ENCODE assay signal across 9 cellular contexts in genomic region chr16:27330542-27330941, GRCh38. TPM values are rescaled to one million over a fixed set of nuclear protein-coding genes. Genes with fewer than 3 reads are reported as not detected.
DNase-seq lines count a peak whose midpoint lies in the region; ATAC-seq, FAIRE-seq and TF ChIP-seq lines count a peak whose summit lies in the region.
"Had no signal": no experiment of that assay in that cellular context is flagged by ENCODE, and none has a peak within 500 bp of the region (broad histone marks: within the 10 kb centered on the region; RNA-seq: fewer than 3 reads in every experiment).

No MANE protein-coding gene starts in this region.

- H3K36me3 ChIP-seq in transverse colon = peaks cover 0 to 22% (median 3%) of the 10 kb centered on the region in 4 donors

- no peak for DNase-seq in activated T-cell treated with anti-CD3 and anti-CD28 coated beads, Interleukin-2, amount 50 U/mL, for 72 hours
- DNase-seq in activated T-cell treated with anti-CD3 and anti-CD28 coated beads for 4 hours = no peak
- peak; percentile 45 for DNase-seq in dedifferentiated amniotic fluid mesenchymal stem cell (ENCODE audit: extremely low spot score)
- peak; percentile 76 for DNase-seq in mucosa of gallbladder (ENCODE audit: low spot score)
- DNase-seq in transverse colon = peak; percentile 65
- no peak for DNase-seq in HuH-7 (ENCODE audit: low spot score)
- DNase-seq in GM12892 (ENCODE audit: insufficient read length) = no peak

- no peaks in the 10 kb centered on the region for H3K27me3 ChIP-seq in transverse colon

- peak overlapping the region; percentile 93 to 99 (median 99) for H3K27ac ChIP-seq in transverse colon

- no peak for FAIRE-seq in GM12892 (lab: Jason Lieb, UNC)
- FAIRE-seq: TTC549 had no signal

- H3K4me1 Mint-ChIP-seq in activated T-cell treated with anti-CD3 and anti-CD28 coated beads, Interleukin-2, amount 50 U/mL, for 72 hours (ENCODE audit: low read depth) = peaks cover 77% of the 10 kb centered on the region

- ATAC-seq in activated T-cell treated with anti-CD3 and anti-CD28 coated beads, Interleukin-2, amount 50 U/mL, for 72 hours (replicated peaks in 1 of 2) = peak in 1 of 2 donors; percentile 17
- no peak for ATAC-seq in GM21447 (IDR thresholded peaks at IDR 0.05; ENCODE audit: unreplicated experiment)

- H3K4me1 ChIP-seq in transverse colon = peaks cover 33 to 70% (median 42%) of the 10 kb centered on the region in 4 donors

- no peak overlapping the region for H3K4me3 ChIP-seq in transverse colon

- peak overlapping the region in 1 of 2 donors; percentile 6 for H3K4me3 Mint-ChIP-seq in activated T-cell treated with anti-CD3 and anti-CD28 coated beads, Interleukin-2, amount 50 U/mL, for 72 hours

- TF ChIP-seq POLR2A in transverse colon (IDR thresholded peaks at IDR 0.05) (no peak), GM12892 (IDR thresholded peaks at IDR 0.05; ENCODE audit: low read depth, low read length) (no peak)

- peaks cover 28 to 60% of the 10 kb centered on the region in 2 donors for H3K36me3 Mint-ChIP-seq in activated T-cell treated with anti-CD3 and anti-CD28 coated beads, Interleukin-2, amount 50 U/mL, for 72 hours (ENCODE audit: insufficient read depth in 2 of 2)

- TF ChIP-seq CTCF in transverse colon (IDR thresholded peaks at IDR 0.05) = no peak

- no peaks in the 10 kb centered on the region for H3K9me3 ChIP-seq in transverse colon

- no peaks in the 10 kb centered on the region for H3K9me3 Mint-ChIP-seq in activated T-cell treated with anti-CD3 and anti-CD28 coated beads, Interleukin-2, amount 50 U/mL, for 72 hours

- WGBS in transverse colon (ENCODE audit: low coverage in 1 of 2), 2 donors = 62 to 67% methylated on average over 4 to 5 of the region's 5 CpGs

- H3K27ac Mint-ChIP-seq in activated T-cell treated with anti-CD3 and anti-CD28 coated beads, Interleukin-2, amount 50 U/mL, for 72 hours = peak overlapping the region; percentile 2

- intact Hi-C loops in transverse colon (cut with DNase I; ENCODE audit: low total_unique reads) = no loop called here

- H3K27me3 Mint-ChIP-seq in activated T-cell treated with anti-CD3 and anti-CD28 coated beads, Interleukin-2, amount 50 U/mL, for 72 hours (ENCODE audit: low read depth) = no peaks in the 10 kb centered on the region

- in situ Hi-C loops in transverse colon (cut with MboI; ENCODE audit: low pct_ligation_motif_present in 1 of 4, low pct_unique_long_range_greater_than_20kb in 1 of 4, low sequenced_read_pairs in 3 of 4) = loop anchor here in 2 of 4 donors (25.0 kb wide), 1 partner anchor 93 kb away; no protein-coding TSS in a partner anchor

- TF ChIP-seq EP300 in transverse colon (IDR thresholded peaks at IDR 0.05; ENCODE audit: low read depth) = peak; percentile 91

RNA-seq across cellular contexts. Expression of gene IL4R, which starts 16.8 kb away (rescaled TPM):
- 100 to 1,000 TPM; 313 to 348 TPM for total RNA-seq in activated T-cell treated with anti-CD3 and anti-CD28 coated beads, Interleukin-2, amount 50 U/mL, for 72 hours
- total RNA-seq in mucosa of gallbladder = 74.2 TPM
- total RNA-seq in transverse colon = 100 to 1,000 TPM; 106 to 235 (median 156) TPM
- 18.8 TPM for polyA plus RNA-seq in GM12892 (2012; ENCODE audit: missing spikeins)

Comparison
In these comparisons a context has a peak if more than half of its experiments do, and no peak if none do; other contexts are left out.
1. DNase-seq: peak in dedifferentiated amniotic fluid mesenchymal stem cell (single experiment), mucosa of gallbladder (single experiment) and transverse colon (single experiment); none in activated T-cell treated with anti-CD3 and anti-CD28 coated beads, Interleukin-2, amount 50 U/mL, for 72 hours (0 of 2), activated T-cell treated with anti-CD3 and anti-CD28 coated beads for 4 hours (single experiment), HuH-7 (single experiment) and GM12892 (single experiment).